ENCODE assay signal across 36 cellular contexts in the genomic region with DNA sequence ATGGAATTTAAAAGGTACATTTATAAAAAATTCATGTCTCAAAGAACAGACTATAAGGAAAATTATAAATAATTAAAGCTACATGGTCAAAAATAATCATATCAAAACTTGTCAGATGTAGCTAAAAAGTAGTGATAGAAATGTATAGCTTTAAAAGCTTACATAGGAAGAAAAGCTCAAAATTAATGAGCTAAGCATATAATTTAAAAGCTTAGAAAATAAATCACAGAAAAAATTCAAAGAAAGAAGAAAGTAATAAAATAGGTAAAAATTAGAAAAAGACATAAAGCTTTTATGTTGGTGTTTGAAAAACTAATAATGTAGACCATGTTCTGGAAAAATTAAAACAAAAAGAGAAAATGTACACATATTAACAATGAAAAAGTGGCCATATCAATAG. TPM values are rescaled to one million over a fixed set of nuclear protein-coding genes. Genes with fewer than 3 reads are reported as not detected.
"Had no signal": no experiment of that assay in that cellular context is flagged by ENCODE, and none has a peak within 500 bp of the region (broad histone marks: within the 10 kb centered on the region; RNA-seq: fewer than 3 reads in every experiment).

No MANE protein-coding gene starts in this region.

- FAIRE-seq: endothelial cell of umbilical vein had no signal

- ATAC-seq: activated naive CD4-positive, alpha-beta T cell treated with anti-CD3 and anti-CD28 coated beads, Interleukin-2, amount 50 U/mL, for 72 hours; activated T-cell treated with anti-CD3 and anti-CD28 coated beads, Interleukin-2, amount 50 U/mL, for 72 hours; body of pancreas; effector memory CD8-positive, alpha-beta T cell; gastroesophageal sphincter; heart right ventricle; T-helper 17 cell; WTC11 had no signal

- H3K4me3 ChIP-seq: body of pancreas, esophagus squamous epithelium, gastroesophageal sphincter, heart right ventricle, hepatocyte had no signal

- H3K36me3 ChIP-seq: esophagus squamous epithelium, gastroesophageal sphincter had no signal

- DNase-seq: activated CD4-positive, alpha-beta memory T cell treated with anti-CD3 and anti-CD28 coated beads, Interleukin-2, amount 10 ng/mL, durations not matched to agents 7 days and 5 days; activated CD4-positive, alpha-beta T cell treated with anti-CD3 and anti-CD28 coated beads for 1 hour; activated CD4-positive, alpha-beta T cell treated with anti-CD3 and anti-CD28 coated beads for 4 hours; activated CD4-positive, alpha-beta T cell treated with anti-CD3 and anti-CD28 coated beads, Interleukin-2, amount 10 ng/mL, durations not matched to agents 7 days and 5 days; activated CD4-positive, alpha-beta T cell treated with anti-CD3 and anti-CD28 coated beads, Interleukin-2, amount 50 U/mL, for 4 hours; activated CD8-positive, alpha-beta memory T cell treated with anti-CD3 and anti-CD28 coated beads, Interleukin-2, amount 50 U/mL, for 48 hours; activated gamma-delta T cell; activated naive CD4-positive, alpha-beta T cell; activated naive CD4-positive, alpha-beta T cell treated with anti-CD3 and anti-CD28 coated beads, Interleukin-2, amount 10 ng/mL, durations not matched to agents 7 days and 5 days; activated naive CD8-positive, alpha-beta T cell treated with anti-CD3 and anti-CD28 coated beads, Interleukin-2, amount 10 ng/mL, durations not matched to agents 7 days and 5 days; activated T-cell treated with anti-CD3 and anti-CD28 coated beads for 4 hours; activated T-cell treated with anti-CD3 and anti-CD28 coated beads, Interleukin-2, amount 50 U/mL, for 24 hours; activated T-cell treated with anti-CD3 and anti-CD28 coated beads, Interleukin-2, amount 50 U/mL, for 72 hours; aorta; body of pancreas; caudate nucleus; cortex of kidney; dermis blood vessel endothelial cell; effector CD4-positive, alpha-beta T cell; effector memory CD8-positive, alpha-beta T cell; esophagus squamous epithelium; foreskin melanocyte; heart right ventricle; T-helper 17 cell had no signal

- H3K27me3 ChIP-seq: body of pancreas, esophagus squamous epithelium, gastroesophageal sphincter, heart right ventricle, hepatocyte had no signal

- H3K27ac ChIP-seq: body of pancreas, epithelial cell of prostate, esophagus squamous epithelium, gastroesophageal sphincter, heart right ventricle, hepatocyte, VCaP had no signal

- H3K9me3 ChIP-seq: body of pancreas, esophagus squamous epithelium, gastroesophageal sphincter had no signal

RNA-seq across cellular contexts. Expression of gene OR2F2, which starts 38.4 kb away (rescaled TPM):
- total RNA-seq: activated CD4-positive, alpha-beta memory T cell treated with anti-CD3 and anti-CD28 coated beads, Interleukin-2, amount 10 ng/mL, durations not matched to agents 7 days and 5 days; activated CD4-positive, alpha-beta T cell treated with anti-CD3 and anti-CD28 coated beads, Interleukin-2, amount 10 ng/mL, durations not matched to agents 7 days and 5 days; activated naive CD4-positive, alpha-beta T cell treated with anti-CD3 and anti-CD28 coated beads, Interleukin-2, amount 50 U/mL, for 72 hours; activated naive CD8-positive, alpha-beta T cell treated with anti-CD3 and anti-CD28 coated beads, Interleukin-2, amount 10 ng/mL, durations not matched to agents 7 days and 5 days; activated T-cell treated with anti-CD3 and anti-CD28 coated beads, Interleukin-2, amount 50 U/mL, for 72 hours; aorta; body of pancreas; chondrocyte; dermis blood vessel endothelial cell; endothelial cell of umbilical vein; esophagus squamous epithelium; fibroblast of lung; fibroblast of villous mesenchyme; gastroesophageal sphincter; heart right ventricle; hepatocyte; T-helper 17 cell; WTC11 had no signal
- polyA plus RNA-seq: aorta, endothelial cell of umbilical vein, esophagus, fibroblast of lung, heart right ventricle, hepatocyte had no signal

RNA-seq across cellular contexts. Expression of gene OR2F1, which starts 58.0 kb away (rescaled TPM):
- total RNA-seq: activated CD4-positive, alpha-beta memory T cell treated with anti-CD3 and anti-CD28 coated beads, Interleukin-2, amount 10 ng/mL, durations not matched to agents 7 days and 5 days; activated CD4-positive, alpha-beta T cell treated with anti-CD3 and anti-CD28 coated beads, Interleukin-2, amount 10 ng/mL, durations not matched to agents 7 days and 5 days; activated naive CD4-positive, alpha-beta T cell treated with anti-CD3 and anti-CD28 coated beads, Interleukin-2, amount 50 U/mL, for 72 hours; activated naive CD8-positive, alpha-beta T cell treated with anti-CD3 and anti-CD28 coated beads, Interleukin-2, amount 10 ng/mL, durations not matched to agents 7 days and 5 days; activated T-cell treated with anti-CD3 and anti-CD28 coated beads, Interleukin-2, amount 50 U/mL, for 72 hours; aorta; body of pancreas; chondrocyte; dermis blood vessel endothelial cell; endothelial cell of umbilical vein; esophagus squamous epithelium; fibroblast of lung; fibroblast of villous mesenchyme; gastroesophageal sphincter; glomerular endothelial cell; heart right ventricle; hepatocyte; T-helper 17 cell; WTC11 had no signal
- polyA plus RNA-seq: aorta, endothelial cell of umbilical vein, esophagus, fibroblast of lung, heart right ventricle, hepatocyte had no signal
